ENCODE assay signal across 13 cellular contexts in the genomic region with DNA sequence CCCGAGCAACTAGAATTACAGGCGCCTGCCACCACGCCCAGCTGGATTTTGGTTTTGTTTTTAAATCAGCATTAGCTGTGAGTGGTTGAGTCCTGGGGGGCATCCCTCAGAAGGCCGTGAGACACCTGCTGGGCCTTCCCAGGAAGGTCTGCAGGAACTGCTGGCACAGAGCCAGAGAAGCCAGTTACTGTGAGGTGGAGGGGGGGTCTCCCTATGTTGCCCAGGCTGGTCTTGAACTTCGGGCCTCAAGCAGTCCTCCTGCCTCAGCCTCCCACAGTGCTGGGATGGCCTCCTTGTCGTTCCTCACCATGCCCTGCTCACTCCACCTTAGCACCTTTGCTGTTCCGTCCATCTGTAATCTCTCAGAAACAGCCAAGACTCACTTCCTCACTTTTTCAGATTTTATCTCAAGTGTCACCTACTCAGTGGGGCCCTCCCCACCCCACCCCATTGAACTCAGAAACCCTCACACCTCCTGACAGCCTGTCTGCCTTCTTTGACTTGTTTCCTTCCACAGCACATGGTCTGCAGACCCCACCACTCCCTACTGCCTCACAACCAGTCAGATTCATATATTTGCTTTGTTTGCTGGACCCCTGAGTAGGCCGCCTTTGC.
"Had no signal": no experiment of that assay in that cellular context is flagged by ENCODE, and none has a peak within 500 bp of the region (broad histone marks: within the 10 kb centered on the region; RNA-seq: fewer than 3 reads in every experiment).

No MANE protein-coding gene starts in this region.

- ATAC-seq: natural killer cell; stimulated activated memory B cell treated with anti-CD40 and anti-IgM and Interleukin-4, amounts not matched to agents 10 μg/mL and 1 μg/mL and 100 μg/mL, for 72 hours had no signal

- DNase-seq: activated CD4-positive, alpha-beta memory T cell treated with anti-CD3 and anti-CD28 coated beads, Interleukin-2, amount 10 ng/mL, durations not matched to agents 7 days and 5 days; activated CD4-positive, alpha-beta T cell treated with anti-CD3 and anti-CD28 coated beads for 4 hours; activated CD8-positive, alpha-beta memory T cell treated with anti-CD3 and anti-CD28 coated beads, Interleukin-2, amount 50 U/mL, for 4 hours; activated gamma-delta T cell treated with Interleukin-2 at 50 U/mL for 16 hours; activated naive CD8-positive, alpha-beta T cell treated with anti-CD3 and anti-CD28 coated beads, Interleukin-2, amount 10 ng/mL, durations not matched to agents 7 days and 5 days; anterior cingulate cortex; effector CD8-positive, alpha-beta T cell; foreskin fibroblast; glutamatergic neuron; mesenchymal stem cell; natural killer cell; occipital lobe had no signal
